In the genomic region with DNA sequence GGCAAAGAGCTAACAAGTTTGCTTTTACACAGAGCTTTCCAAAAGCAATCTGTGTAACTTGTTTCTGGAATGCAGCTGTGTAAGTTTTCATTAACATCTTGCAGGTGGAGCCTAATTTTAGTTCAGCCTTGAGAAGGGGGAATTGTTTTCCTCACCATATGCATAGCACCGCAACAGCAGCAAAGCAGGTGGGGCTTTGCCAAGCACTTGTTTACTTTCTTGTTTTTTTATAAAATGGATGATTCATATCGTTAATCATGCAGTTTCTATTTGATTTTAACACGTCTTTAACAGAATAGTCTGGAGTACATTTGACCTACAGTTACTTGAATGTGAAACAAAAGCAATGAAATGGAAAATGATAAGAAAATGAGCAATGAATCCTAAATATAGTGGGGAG, we compare ENCODE assay signal across 12 cellular contexts.
DNase-seq lines count a peak whose midpoint lies in the region; ATAC-seq, FAIRE-seq and TF ChIP-seq lines count a peak whose summit lies in the region.
"Had no signal": no experiment of that assay in that cellular context is flagged by ENCODE, and none has a peak within 500 bp of the region (broad histone marks: within the 10 kb centered on the region; RNA-seq: fewer than 3 reads in every experiment).

No MANE protein-coding gene starts in this region.

- no peaks in the 10 kb centered on the region for H3K27me3 ChIP-seq in parathyroid adenoma (ENCODE audit: control insufficient read depth, insufficient read depth, low read length)
- no peaks in the 10 kb centered on the region for H3K27me3 ChIP-seq in BE2C

- DNase-seq in NCI-H2171 (lab: John Stamatoyannopoulos, UW) = peak; percentile 1
- DNase-seq in epithelial cell of esophagus (ENCODE audit: low read depth) = peak; percentile 88
- no peak for DNase-seq in BE2C
- DNase-seq in stimulated activated CD4-positive, alpha-beta T cell treated with anti-CD3 and anti-CD28 coated beads, Interleukin-1b, Interleukin-23, amount 100 ng/mL, for 48 hours = no peak
- no peak for DNase-seq in T-cell
- DNase-seq in GM19239 (ENCODE audit: insufficient read length, low spot score) = no peak
- DNase-seq: activated naive CD4-positive, alpha-beta T cell treated with anti-CD3 and anti-CD28 coated beads for 36 hours; stimulated activated CD4-positive, alpha-beta T cell treated with anti-CD3 and anti-CD28 coated beads, Interleukin-12 subunit alpha, Interleukin-12 subunit beta, amount 100 ng/mL, for 4 hours; WERI-Rb-1 had no signal

- H3K4me2 ChIP-seq in parathyroid adenoma (ENCODE audit: low read length) = peak overlapping the region; percentile 9
- H3K4me2 ChIP-seq: KMS-11 had no signal

- ATAC-seq in GM19463 (IDR thresholded peaks at IDR 0.05; ENCODE audit: unreplicated experiment) (peak; percentile 51), T-cell (replicated peaks in 1 of 4) (no peak)

- H3K27ac ChIP-seq in parathyroid adenoma = no peak overlapping the region
- H3K27ac ChIP-seq: KMS-11, WERI-Rb-1 had no signal

- no peaks in the 10 kb centered on the region for H3K36me3 Mint-ChIP-seq in T-cell

- no peaks in the 10 kb centered on the region for H3K4me1 Mint-ChIP-seq in T-cell

- no peak overlapping the region for H3K27ac Mint-ChIP-seq in T-cell
- H3K27ac Mint-ChIP-seq: activated naive CD4-positive, alpha-beta T cell treated with anti-CD3 and anti-CD28 coated beads for 36 hours had no signal

- FAIRE-seq in GM19239 (lab: Jason Lieb, UNC) = no peak

- H3K79me2 ChIP-seq in parathyroid adenoma = no peaks in the 10 kb centered on the region

- POLR2A ChIA-PET in T-cell (lab: Charles Lee) = no interaction called here

- H3K4me3 Mint-ChIP-seq in T-cell = no peak overlapping the region
- H3K4me3 Mint-ChIP-seq: activated naive CD4-positive, alpha-beta T cell treated with anti-CD3 and anti-CD28 coated beads for 36 hours had no signal

- H3K9me3 Mint-ChIP-seq in T-cell = peaks cover 4 to 18% (median 6%) of the 10 kb centered on the region in 3 donors

- CTCF ChIA-PET in T-cell (lab: Charles Lee) = no interaction called here

- H3K9ac ChIP-seq in parathyroid adenoma = no peak overlapping the region
- H3K9ac ChIP-seq: KMS-11 had no signal

- no peaks in the 10 kb centered on the region for H3K36me3 ChIP-seq in parathyroid adenoma (ENCODE audit: control insufficient read depth, insufficient read depth, low read length)
- H3K36me3 ChIP-seq in BE2C = no peaks in the 10 kb centered on the region
- H3K36me3 ChIP-seq: WERI-Rb-1 had no signal

- TF ChIP-seq CTCF in epithelial cell of esophagus (IDR thresholded peaks at IDR 0.05; ENCODE audit: insufficient read depth, low read depth, low read length, missing control alignments) (no peak), parathyroid adenoma (IDR thresholded peaks at IDR 0.05) (no peak), BE2C (IDR thresholded peaks at IDR 0.05; ENCODE audit: low read depth, low read length) (no peak)

- H3K4me3 ChIP-seq in epithelial cell of esophagus (ENCODE audit: low read length) (no peak overlapping the region), parathyroid adenoma (ENCODE audit: low read depth, low read length) (no peak overlapping the region), BE2C (ENCODE audit: low read depth, low read length) (no peak overlapping the region)

- H3K9me3 ChIP-seq in parathyroid adenoma (ENCODE audit: control insufficient read depth, low read length) (no peaks in the 10 kb centered on the region), BE2C (no peaks in the 10 kb centered on the region)

- H3K27me3 Mint-ChIP-seq in T-cell = no peaks in the 10 kb centered on the region

- H2AFZ ChIP-seq in parathyroid adenoma = no peak overlapping the region

- no peaks in the 10 kb centered on the region for H3K4me1 ChIP-seq in parathyroid adenoma
- no peaks in the 10 kb centered on the region for H3K4me1 ChIP-seq in BE2C

Comparison
In these comparisons a context has a peak if more than half of its experiments do, and no peak if none do; other contexts are left out.
1. DNase-seq: peak in NCI-H2171 (single experiment) and epithelial cell of esophagus (single experiment); none in BE2C (single experiment), stimulated activated CD4-positive, alpha-beta T cell treated with anti-CD3 and anti-CD28 coated beads, Interleukin-1b, Interleukin-23, amount 100 ng/mL, for 48 hours (single experiment), T-cell (0 of 34) and GM19239 (single experiment).